Comparison of ENCODE assay signal across 8 cellular contexts in genomic region chr7:27096756-27097514, GRCh38. TPM values are rescaled to one million over a fixed set of nuclear protein-coding genes. Genes with fewer than 3 reads are reported as not detected.
DNase-seq lines count a peak whose midpoint lies in the region; TF ChIP-seq lines count a peak whose summit lies in the region.

No MANE protein-coding gene starts in this region.

- H3K9me3 ChIP-seq in MM.1S (replicated peaks; ENCODE audit: insufficient read depth, low read length) (no peaks in the 10 kb centered on the region), suprapubic skin (no peaks in the 10 kb centered on the region)

- H3K4me1 ChIP-seq in MM.1S (ENCODE audit: low read length) (no peaks in the 10 kb centered on the region), suprapubic skin (peaks cover 40% of the 10 kb centered on the region)

- H3F3A ChIP-seq in MM.1S (ENCODE audit: insufficient read depth, low read length) = no peaks in the 10 kb centered on the region

- H3K36me3 ChIP-seq in MM.1S (replicated peaks; ENCODE audit: insufficient read depth, low read length) (no peaks in the 10 kb centered on the region), suprapubic skin (no peaks in the 10 kb centered on the region)

- H3K4me3 ChIP-seq in MM.1S (ENCODE audit: low read length) = peak overlapping the region; percentile 94
- peak overlapping the region; percentile 64 for H3K4me3 ChIP-seq in suprapubic skin

- TF ChIP-seq POLR2A in suprapubic skin (IDR thresholded peaks at IDR 0.05) = no peak

- peaks cover 16% of the 10 kb centered on the region for H3K27me3 ChIP-seq in MM.1S (replicated peaks; ENCODE audit: insufficient read depth, low read length)
- H3K27me3 ChIP-seq in suprapubic skin = no peaks in the 10 kb centered on the region

- no peaks in the 10 kb centered on the region for H3K9me2 ChIP-seq in MM.1S (replicated peaks; ENCODE audit: insufficient read depth, low read length)

- under 1% methylated on average over 27 of the region's 41 CpGs for WGBS in suprapubic skin

- H4K20me1 ChIP-seq in MM.1S (ENCODE audit: insufficient read depth, low read length) = no peaks in the 10 kb centered on the region

- H3K4me2 ChIP-seq in MM.1S (ENCODE audit: low read depth, low read length) = peak overlapping the region; percentile 90

- H3K9ac ChIP-seq in MM.1S (ENCODE audit: low read length) = peak overlapping the region; percentile 37; the same call in 1 of the 2 replicates

- H2AFZ ChIP-seq in MM.1S (ENCODE audit: low read length) = peak overlapping the region; percentile 95

- no peak overlapping the region for H3K27ac ChIP-seq in MM.1S (ENCODE audit: low read length)
- peak overlapping the region; percentile 76 for H3K27ac ChIP-seq in suprapubic skin

- H3K79me2 ChIP-seq in MM.1S (ENCODE audit: low read length) = no peaks in the 10 kb centered on the region

- DNase-seq in NCI-H1694 treated with DMSO at 0.1 percent for 48 hours (lab: John Stamatoyannopoulos, UW) (peak; percentile 28), NCI-H1694 (lab: John Stamatoyannopoulos, UW) (no peak), MM.1S (no peak), astrocyte of the hippocampus (ENCODE audit: low read depth, low spot score) (peak; percentile 7), left kidney (ENCODE audit: low read depth, low spot score) (peak; percentile 87), suprapubic skin (ENCODE audit: low spot score in 2 of 2) (peak in 1 of 2 donors; percentile 68), kidney glomerular epithelial cell (lab: John Stamatoyannopoulos, UW) (no peak), anterior cingulate cortex (lab: John Stamatoyannopoulos, UW) (no peak)

- TF ChIP-seq EP300 in suprapubic skin (IDR thresholded peaks at IDR 0.05) = no peak

- no peak for TF ChIP-seq CTCF in MM.1S (IDR thresholded peaks at IDR 0.05; ENCODE audit: low read length)
- no peak for TF ChIP-seq CTCF in suprapubic skin (IDR thresholded peaks at IDR 0.05)

RNA-seq across cellular contexts. Expression of gene HOXA1, which starts 1.1 kb away (rescaled TPM):
- 1 to 10 TPM; 2.5 to 4.0 (median 3.1) TPM for total RNA-seq in suprapubic skin

RNA-seq across cellular contexts. Expression of gene HOXA2, which starts 5.5 kb away (rescaled TPM):
- total RNA-seq in suprapubic skin = 1 to 10 TPM in 2 of 4 donors, under 1 TPM in 2; 0.34 to 4.2 (median 1.9) TPM

RNA-seq across cellular contexts. Expression of gene HOXA4, which starts 33.6 kb away (rescaled TPM):
- 1 to 10 TPM; 1.8 to 4.7 (median 2.5) TPM for total RNA-seq in suprapubic skin

RNA-seq across cellular contexts. Expression of gene HOXA5, which starts 46.5 kb away (rescaled TPM):
- 10 to 100 TPM in 3 of 4 donors, 1 to 10 TPM in 1; 4.7 to 16.3 (median 14.6) TPM for total RNA-seq in suprapubic skin

RNA-seq across cellular contexts. Expression of gene HOXA6, which starts 50.6 kb away (rescaled TPM):
- 1 to 10 TPM; 4.0 to 9.3 (median 6.4) TPM for total RNA-seq in suprapubic skin

Comparison
In these comparisons a context has a peak if more than half of its experiments do, and no peak if none do; other contexts are left out.
1. DNase-seq: peak in NCI-H1694 treated with DMSO at 0.1 percent for 48 hours (single experiment), astrocyte of the hippocampus (single experiment) and left kidney (single experiment); none in NCI-H1694 (single experiment), MM.1S (single experiment), kidney glomerular epithelial cell (single experiment) and anterior cingulate cortex (0 of 58).